In genomic region chr4:185657699-185658098, GRCh38 we compare ENCODE assay signal across 2 cellular contexts.
TF ChIP-seq lines count a peak whose summit lies in the region.

No MANE protein-coding gene starts in this region.

TF ChIP-seq in HepG2, 621 proteins besides CTCF, POLR2A, EP300 and RAD21 (continues in another document):
- no peak for TF ChIP-seq ZBTB40 (IDR thresholded peaks at IDR 0.05)
- TF ChIP-seq ZBTB40 (CRISPR knock-in tag; IDR thresholded peaks at IDR 0.05): no peak
- no peak for TF ChIP-seq RXRA (CRISPR knock-in tag; IDR thresholded peaks at IDR 0.05)
- TF ChIP-seq NFE2 (CRISPR knock-in tag; IDR thresholded peaks at IDR 0.05): no peak
- TF ChIP-seq GPBP1L1 (CRISPR knock-in tag; IDR thresholded peaks at IDR 0.05): no peak
- no peak for TF ChIP-seq ZFP41 (CRISPR knock-in tag; IDR thresholded peaks at IDR 0.05; ENCODE audit: borderline replicate concordance)
- TF ChIP-seq ZNF329 (CRISPR knock-in tag; IDR thresholded peaks at IDR 0.05; ENCODE audit: low read depth): no peak
- TF ChIP-seq MXD1 (CRISPR knock-in tag; IDR thresholded peaks at IDR 0.05): no peak
- no peak for TF ChIP-seq YY1 (IDR thresholded peaks at IDR 0.05; ENCODE audit: insufficient read depth, insufficient replicate concordance, low read depth, low read length)
- TF ChIP-seq USF2 (IDR thresholded peaks at IDR 0.05; ENCODE audit: low read depth, low read length): no peak
- no peak for TF ChIP-seq USF2 (CRISPR knock-in tag; IDR thresholded peaks at IDR 0.05; ENCODE audit: borderline replicate concordance)

TF ChIP-seq in WTC11, 78 proteins besides CTCF, POLR2A, EP300 and RAD21 (continued from another document):
- TF ChIP-seq ZNF281 (CRISPR knock-in tag; IDR thresholded peaks at IDR 0.05) (no peak), CREM (CRISPR knock-in tag; IDR thresholded peaks at IDR 0.05) (no peak), KAT7 (CRISPR knock-in tag; IDR thresholded peaks at IDR 0.05; ENCODE audit: borderline replicate concordance) (no peak), GABPB1 (CRISPR knock-in tag; IDR thresholded peaks at IDR 0.05) (no peak), CREB1 (CRISPR knock-in tag; IDR thresholded peaks at IDR 0.05) (no peak), E2F4 (CRISPR knock-in tag; IDR thresholded peaks at IDR 0.05; ENCODE audit: borderline replicate concordance, low read depth) (no peak), ZNF425 (CRISPR knock-in tag; conservative IDR thresholded peaks at IDR 0.05) (no peak), NFE2L1 (CRISPR knock-in tag; IDR thresholded peaks at IDR 0.05) (no peak), ATF6 (CRISPR knock-in tag; IDR thresholded peaks at IDR 0.05) (no peak), HMGA2 (CRISPR knock-in tag; IDR thresholded peaks at IDR 0.05) (no peak)
